Comparison of ENCODE assay signal across 20 cellular contexts in the genomic region with DNA sequence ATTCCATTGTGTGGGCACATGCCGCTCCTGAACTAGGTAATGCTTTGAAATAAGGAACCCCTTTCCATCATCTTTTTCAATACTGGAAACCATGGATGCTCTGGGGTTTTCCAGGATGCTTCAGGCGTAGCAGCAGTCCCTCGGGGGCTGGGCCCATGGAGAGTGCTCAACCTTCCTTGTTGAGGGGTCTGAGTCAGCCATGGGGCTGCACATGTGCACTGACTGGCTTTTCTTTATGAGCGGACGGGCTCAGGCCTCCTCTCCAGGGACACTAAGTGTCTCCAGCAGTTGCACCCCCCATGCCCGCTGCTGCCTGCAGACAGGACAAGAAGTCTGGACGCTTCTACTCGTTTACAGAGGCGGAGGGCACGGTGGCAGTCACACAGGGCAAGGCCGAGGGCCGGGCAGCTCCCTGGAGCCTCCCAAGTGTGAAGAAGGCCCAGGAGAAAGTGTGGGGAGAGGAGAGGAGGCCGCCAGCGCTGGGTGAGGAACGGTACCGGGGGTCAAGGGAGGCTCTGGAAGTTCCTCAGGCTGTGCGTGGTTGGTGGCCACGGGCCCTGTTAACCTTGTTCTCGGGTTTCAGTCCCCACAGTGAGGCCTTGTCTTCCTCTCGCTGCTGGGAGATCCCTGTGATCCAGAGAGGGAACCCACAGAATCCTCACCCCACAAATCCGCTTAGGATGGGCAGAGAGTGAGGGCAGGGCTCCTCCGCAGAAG. TPM values are rescaled to one million over a fixed set of nuclear protein-coding genes. Genes with fewer than 3 reads are reported as not detected.
"Had no signal": no experiment of that assay in that cellular context is flagged by ENCODE, and none has a peak within 500 bp of the region (broad histone marks: within the 10 kb centered on the region; RNA-seq: fewer than 3 reads in every experiment).

No MANE protein-coding gene starts in this region.

- H3K9me3 Mint-ChIP-seq: effector memory CD8-positive, alpha-beta T cell; naive B cell; natural killer cell treated with Interleukin-12 subunit alpha and Interleukin-12 subunit beta and Interleukin-15 and Interleukin-18, amount 100 ng/mL, for 72 hours; neural crest cell; stimulated activated effector memory CD8-positive, alpha-beta T cell treated with anti-CD3 and anti-CD28 coated beads, Interleukin-12 subunit alpha, Interleukin-12 subunit beta, amount 100 ng/mL, for 72 hours; stimulated activated naive CD8-positive, alpha-beta T cell treated with anti-CD3 and anti-CD28 coated beads, Interleukin-15, Interleukin-2, amounts not matched to agents 100 ng/mL and 50 ng/mL, for 24 hours had no signal

- H3K27me3 Mint-ChIP-seq: natural killer cell treated with Interleukin-12 subunit alpha and Interleukin-12 subunit beta and Interleukin-15 and Interleukin-18, amount 100 ng/mL, for 72 hours; stimulated activated naive CD8-positive, alpha-beta T cell treated with anti-CD3 and anti-CD28 coated beads, Interleukin-15, Interleukin-2, amounts not matched to agents 100 ng/mL and 50 ng/mL, for 24 hours had no signal

- DNase-seq: cortex of kidney; effector memory CD8-positive, alpha-beta T cell; gastrocnemius medialis; head of caudate nucleus; left ventricle myocardium superior; lower lobe of right lung; naive B cell; stimulated activated CD4-positive, alpha-beta T cell treated with anti-CD3 and anti-CD28 coated beads, Interleukin-2, amount 100 ng/mL, for 24 hours; stimulated activated CD4-positive, alpha-beta T cell treated with anti-CD3 and anti-CD28 coated beads, Interleukin-4, amount 100 ng/mL, for 24 hours; thyroid gland; trophoblast cell had no signal

- H3K4me3 Mint-ChIP-seq: effector memory CD8-positive, alpha-beta T cell; naive B cell; natural killer cell treated with Interleukin-12 subunit alpha and Interleukin-12 subunit beta and Interleukin-15 and Interleukin-18, amount 100 ng/mL, for 72 hours; neural crest cell; stimulated activated effector memory CD8-positive, alpha-beta T cell treated with anti-CD3 and anti-CD28 coated beads, Interleukin-12 subunit alpha, Interleukin-12 subunit beta, amount 100 ng/mL, for 72 hours; stimulated activated naive CD8-positive, alpha-beta T cell treated with anti-CD3 and anti-CD28 coated beads, Interleukin-15, Interleukin-2, amounts not matched to agents 100 ng/mL and 50 ng/mL, for 24 hours had no signal

- H3K36me3 Mint-ChIP-seq: naive B cell; natural killer cell treated with Interleukin-12 subunit alpha and Interleukin-12 subunit beta and Interleukin-15 and Interleukin-18, amount 100 ng/mL, for 72 hours; stimulated activated effector memory CD8-positive, alpha-beta T cell treated with anti-CD3 and anti-CD28 coated beads, Interleukin-12 subunit alpha, Interleukin-12 subunit beta, amount 100 ng/mL, for 72 hours had no signal

- H3K4me3 ChIP-seq: gastrocnemius medialis, lower lobe of right lung, prostate gland, right atrium auricular region, thyroid gland, vagina had no signal

- ATAC-seq: effector memory CD8-positive, alpha-beta T cell; gastrocnemius medialis; left ventricle myocardium superior; lower lobe of right lung; natural killer cell treated with Interleukin-12 subunit alpha and Interleukin-12 subunit beta and Interleukin-15 and Interleukin-18, amount 100 ng/mL, for 72 hours; sciatic nerve; stimulated activated effector memory CD8-positive, alpha-beta T cell treated with anti-CD3 and anti-CD28 coated beads, Interleukin-12 subunit alpha, Interleukin-12 subunit beta, amount 100 ng/mL, for 72 hours had no signal

- H3K27ac ChIP-seq: gastrocnemius medialis, lower lobe of right lung, prostate gland, right atrium auricular region, thyroid gland, vagina had no signal

- H3K4me1 ChIP-seq: prostate gland, vagina had no signal

- H3K36me3 ChIP-seq: lower lobe of right lung, prostate gland, thyroid gland, vagina had no signal

- H3K27ac Mint-ChIP-seq: effector memory CD8-positive, alpha-beta T cell; natural killer cell treated with Interleukin-12 subunit alpha and Interleukin-12 subunit beta and Interleukin-15 and Interleukin-18, amount 100 ng/mL, for 72 hours; stimulated activated effector memory CD8-positive, alpha-beta T cell treated with anti-CD3 and anti-CD28 coated beads, Interleukin-12 subunit alpha, Interleukin-12 subunit beta, amount 100 ng/mL, for 72 hours; stimulated activated naive CD8-positive, alpha-beta T cell treated with anti-CD3 and anti-CD28 coated beads, Interleukin-15, Interleukin-2, amounts not matched to agents 100 ng/mL and 50 ng/mL, for 24 hours had no signal

- H3K9me3 ChIP-seq: gastrocnemius medialis, lower lobe of right lung, prostate gland, right atrium auricular region, thyroid gland, vagina had no signal

- H3K27me3 ChIP-seq: gastrocnemius medialis, right atrium auricular region, thyroid gland, vagina had no signal

- H3K4me1 Mint-ChIP-seq: naive B cell; neural crest cell; stimulated activated effector memory CD8-positive, alpha-beta T cell treated with anti-CD3 and anti-CD28 coated beads, Interleukin-12 subunit alpha, Interleukin-12 subunit beta, amount 100 ng/mL, for 72 hours had no signal

RNA-seq across cellular contexts. Expression of a gene that starts 51.2 kb away (rescaled TPM):
- total RNA-seq: mononuclear cell had no signal
